ENCODE assay signal across 8 cellular contexts in the genomic region with DNA sequence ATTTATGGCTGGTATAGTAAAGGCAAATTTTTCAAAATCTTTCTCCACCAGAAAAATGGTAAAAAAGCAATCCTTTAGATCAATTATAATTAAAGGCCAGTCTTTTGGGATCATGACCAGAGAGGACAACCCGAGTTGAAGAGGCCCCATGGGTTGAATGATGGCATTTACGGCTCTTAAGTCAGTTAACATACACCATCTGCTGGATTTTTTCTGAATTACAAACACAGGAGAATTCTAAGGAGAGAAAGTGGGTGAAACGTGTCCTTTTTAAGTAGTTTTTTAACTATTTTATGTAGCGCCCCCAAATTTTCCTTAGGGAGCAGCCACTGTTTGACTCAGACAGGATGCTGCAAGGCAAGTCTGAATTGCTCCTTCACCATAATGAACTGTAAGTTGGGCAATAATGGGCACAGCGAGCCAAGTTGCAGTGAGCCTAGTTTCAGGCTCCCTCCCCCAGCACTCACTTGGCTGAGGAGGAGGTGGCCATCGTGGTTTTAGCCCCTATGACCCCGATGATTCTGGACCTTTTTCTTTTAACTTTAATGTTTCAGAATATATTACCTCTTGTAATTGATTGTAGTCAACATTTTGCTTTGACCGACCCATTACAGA. TPM values are rescaled to one million over a fixed set of nuclear protein-coding genes. Genes with fewer than 3 reads are reported as not detected.
DNase-seq lines count a peak whose midpoint lies in the region; ATAC-seq lines count a peak whose summit lies in the region.

No MANE protein-coding gene starts in this region.

- POLR2A ChIA-PET in naive thymus-derived CD4-positive, alpha-beta T cell (lab: Charles Lee), result interaction anchor here (1.2 kb wide), 1 partner anchor 12 kb away, joined by 3 read pairs; no protein-coding TSS in a partner anchor

- peaks cover 0 to 21% (median 0%) of the 10 kb centered on the region in 11 donors for H3K9me3 Mint-ChIP-seq in naive thymus-derived CD4-positive, alpha-beta T cell

- H3K4me1 Mint-ChIP-seq in naive thymus-derived CD4-positive, alpha-beta T cell, result peaks cover 0 to 13% (median 6%) of the 10 kb centered on the region in 7 donors

- peaks cover 0 to 4% (median 0%) of the 10 kb centered on the region in 5 donors for H3K36me3 Mint-ChIP-seq in naive thymus-derived CD4-positive, alpha-beta T cell

- no peak overlapping the region for H3K4me3 Mint-ChIP-seq in naive thymus-derived CD4-positive, alpha-beta T cell

- H3K4me3 ChIP-seq in naive thymus-derived CD4-positive, alpha-beta T cell (ENCODE audit: low read length), result no peak overlapping the region

- no peaks in the 10 kb centered on the region for H3K36me3 ChIP-seq in naive thymus-derived CD4-positive, alpha-beta T cell (ENCODE audit: control insufficient read depth in 2 of 3, insufficient read depth in 3 of 3, low read length in 3 of 3)

- DNase-seq in D341Med (ENCODE audit: low spot score) (peak; percentile 46), MV-4-11 (lab: John Stamatoyannopoulos, UW) (peak; percentile 35), dermis blood vessel endothelial cell (peak; percentile 72), T-helper 9 cell (no peak), OCI-M2 (lab: John Stamatoyannopoulos, UW; ENCODE audit: unreplicated experiment) (no peak), DMS153 treated with DMSO at 0.1 percent for 48 hours (lab: John Stamatoyannopoulos, UW; ENCODE audit: unreplicated experiment) (no peak)
- DNase-seq in naive thymus-derived CD4-positive, alpha-beta T cell, result peak in 7 of 9 donors; percentile 18 to 43 (median 35)
- no peak for DNase-seq in activated CD4-positive, CD25-positive, alpha-beta regulatory T cell treated with anti-CD3 and anti-CD28 coated beads, Interleukin-2, amount 50 U/mL, for 72 hours

- H3K27me3 ChIP-seq in naive thymus-derived CD4-positive, alpha-beta T cell (ENCODE audit: control insufficient read depth in 2 of 2, insufficient read depth in 2 of 2, low read length in 2 of 2), result no peaks in the 10 kb centered on the region

- H3K9me3 ChIP-seq in naive thymus-derived CD4-positive, alpha-beta T cell (ENCODE audit: control insufficient read depth in 2 of 3, low read length in 3 of 3), result no peaks in the 10 kb centered on the region

- ATAC-seq in naive thymus-derived CD4-positive, alpha-beta T cell, result no peak

- no peak overlapping the region for H3K27ac ChIP-seq in naive thymus-derived CD4-positive, alpha-beta T cell (ENCODE audit: low read depth, low read length)

- H3K4me1 ChIP-seq in naive thymus-derived CD4-positive, alpha-beta T cell (ENCODE audit: control insufficient read depth in 2 of 2, insufficient read depth in 2 of 2, low read length in 2 of 2), result no peaks in the 10 kb centered on the region

- CTCF ChIA-PET in naive thymus-derived CD4-positive, alpha-beta T cell (lab: Charles Lee), result interaction anchor here (0.7 to 1.6 kb wide), 7 partner anchors 113 to 511 kb away, joined by 3 to 10 read pairs (median 3); no protein-coding TSS in a partner anchor

- intact Hi-C loops in naive thymus-derived CD4-positive, alpha-beta T cell (cut with micrococcal nuclease), result loop anchor here in 1 of 2 donors (1.0 to 5.0 kb wide), 5 partner anchors 13 to 609 kb away; a partner anchor contains a TSS

- no peaks in the 10 kb centered on the region for H3K27me3 Mint-ChIP-seq in naive thymus-derived CD4-positive, alpha-beta T cell

- H3K27ac Mint-ChIP-seq in naive thymus-derived CD4-positive, alpha-beta T cell, result no peak overlapping the region

RNA-seq across cellular contexts. Expression of a gene that starts 13.6 kb away (rescaled TPM):
- 11.9 and 15.7 TPM in 2 replicates for total RNA-seq in dermis blood vessel endothelial cell
- 10 to 100 TPM; 23.4 to 56.0 (median 36.8) TPM for total RNA-seq in naive thymus-derived CD4-positive, alpha-beta T cell
- polyA plus RNA-seq in naive thymus-derived CD4-positive, alpha-beta T cell, result 10 to 100 TPM; 32.6 to 43.5 TPM

RNA-seq across cellular contexts. Expression of a gene that starts 38.1 kb away (rescaled TPM):
- 4.1 and 5.4 TPM in 2 replicates for total RNA-seq in dermis blood vessel endothelial cell
- total RNA-seq in naive thymus-derived CD4-positive, alpha-beta T cell, result 10 to 100 TPM in 4 of 5 experiments, 1 to 10 TPM in 1; 6.7 to 30.0 (median 19.8) TPM
- polyA plus RNA-seq in naive thymus-derived CD4-positive, alpha-beta T cell, result 10 to 100 TPM in 1 of 2 donors, 1 to 10 TPM in 1; 5.2 to 17.2 TPM

Comparison
In these comparisons a context has a peak if more than half of its experiments do, and no peak if none do; other contexts are left out.
1. DNase-seq: peak in D341Med (single experiment), MV-4-11 (single experiment), dermis blood vessel endothelial cell (single experiment) and naive thymus-derived CD4-positive, alpha-beta T cell (7 of 9); none in T-helper 9 cell (single experiment), OCI-M2 (single experiment), activated CD4-positive, CD25-positive, alpha-beta regulatory T cell treated with anti-CD3 and anti-CD28 coated beads, Interleukin-2, amount 50 U/mL, for 72 hours (single experiment) and DMS153 treated with DMSO at 0.1 percent for 48 hours (single experiment).